ENCODE assay signal across 14 cellular contexts in the genomic region with DNA sequence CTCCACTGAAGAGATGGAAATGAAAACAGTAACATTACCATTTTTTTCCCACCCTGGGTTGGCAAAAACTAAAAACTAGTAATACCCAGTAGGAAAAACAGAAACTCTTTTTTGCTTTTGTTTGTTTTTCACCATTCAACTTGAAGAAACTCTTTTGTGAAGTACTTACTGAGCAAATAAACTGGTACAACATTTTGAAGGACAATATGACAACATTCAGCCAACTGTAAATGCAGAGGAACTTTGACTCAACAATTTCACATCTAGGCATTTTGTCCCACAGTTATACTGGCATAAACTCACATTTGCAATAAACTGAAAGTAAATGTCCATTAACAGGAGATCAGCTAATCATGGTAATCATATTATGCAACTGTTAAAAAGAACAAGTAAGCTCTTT.
A peak's percentile ranks its signal among the peaks of the same experiment; 100 is the strongest.
DNase-seq lines count a peak whose midpoint lies in the region; ATAC-seq and TF ChIP-seq lines count a peak whose summit lies in the region.
"Had no signal": no experiment of that assay in that cellular context is flagged by ENCODE, and none has a peak within 500 bp of the region (broad histone marks: within the 10 kb centered on the region; RNA-seq: fewer than 3 reads in every experiment).

No MANE protein-coding gene starts in this region.

- H3K4me3 Mint-ChIP-seq in stimulated activated naive CD8-positive, alpha-beta T cell treated with anti-CD3 and anti-CD28 coated beads, Interleukin-15, amount 100 ng/mL, for 72 hours = no peak overlapping the region
- H3K4me3 Mint-ChIP-seq: CD4-positive, alpha-beta T cell had no signal

- no peak for TF ChIP-seq POLR2A in heart left ventricle (IDR thresholded peaks at IDR 0.05)

- H3K9me3 ChIP-seq in HEK293 (ENCODE audit: control insufficient read depth, insufficient read depth, low read depth, low read length) (no peaks in the 10 kb centered on the region), heart left ventricle (no peaks in the 10 kb centered on the region)
- H3K9me3 ChIP-seq: BLaER1 treated with 17β-estradiol and CSF1 and Interleukin-3, amounts not matched to agents 10 nM and 100 nM had no signal

- no peaks in the 10 kb centered on the region for H3K9me3 Mint-ChIP-seq in stimulated activated naive CD8-positive, alpha-beta T cell treated with anti-CD3 and anti-CD28 coated beads, Interleukin-15, amount 100 ng/mL, for 72 hours
- H3K9me3 Mint-ChIP-seq: CD4-positive, alpha-beta T cell had no signal

- CTCF ChIA-PET in HEK293 (lab: Yijun Ruan, JAX) = no interaction called here

- intact Hi-C loops in heart left ventricle (cut with DNase I) = no loop called here

- H3K36me3 ChIP-seq in HEK293 (ENCODE audit: control insufficient read depth in 2 of 2, insufficient read depth in 1 of 2, low read length in 2 of 2) = peaks cover 0 to 5% of the 10 kb centered on the region in 2 experiments; a peak in 2 of 3 replicates
- H3K36me3 ChIP-seq in heart left ventricle = peaks cover 0 to 6% (median 0%) of the 10 kb centered on the region in 9 donors

- no peak overlapping the region for H3K4me3 ChIP-seq in HEK293 (ENCODE audit: low read depth, low read length)
- H3K4me3 ChIP-seq in fibroblast of villous mesenchyme (ENCODE audit: low read depth, low read length) = no peak overlapping the region
- no peak overlapping the region for H3K4me3 ChIP-seq in heart left ventricle
- H3K4me3 ChIP-seq: BLaER1 treated with 17β-estradiol and CSF1 and Interleukin-3, amounts not matched to agents 10 nM and 100 nM; GM23248 had no signal

- H3K27ac ChIP-seq in C4-2B (peak overlapping the region; percentile 75), HEK293 (ENCODE audit: extremely low read depth, low read depth, low read length) (no peak overlapping the region), heart left ventricle (no peak overlapping the region)
- H3K27ac ChIP-seq: BLaER1 treated with 17β-estradiol and CSF1 and Interleukin-3, amounts not matched to agents 10 nM and 100 nM; GM23248 had no signal

- H3K4me1 ChIP-seq in HEK293 (ENCODE audit: control insufficient read depth, insufficient read depth, low read length) = 0 out of 2 replicates have a peak, but pooled peaks cover 3% of the 10 kb centered on the region
- peaks cover 0 to 2% (median 0%) of the 10 kb centered on the region in 12 donors for H3K4me1 ChIP-seq in heart left ventricle

- H3K27me3 ChIP-seq in heart left ventricle = no peaks in the 10 kb centered on the region
- H3K27me3 ChIP-seq: BLaER1 treated with 17β-estradiol and CSF1 and Interleukin-3, amounts not matched to agents 10 nM and 100 nM had no signal

- no peak overlapping the region for H3K27ac Mint-ChIP-seq in stimulated activated naive CD8-positive, alpha-beta T cell treated with anti-CD3 and anti-CD28 coated beads, Interleukin-15, amount 100 ng/mL, for 72 hours
- H3K27ac Mint-ChIP-seq: CD4-positive, alpha-beta T cell had no signal

- peak; percentile 10 for DNase-seq in OCI-M1 (lab: John Stamatoyannopoulos, UW)
- peak; percentile 15 for DNase-seq in fibroblast of villous mesenchyme (ENCODE audit: low read depth)
- no peak for DNase-seq in heart left ventricle
- DNase-seq in stimulated activated naive CD8-positive, alpha-beta T cell treated with anti-CD3 and anti-CD28 coated beads, Interleukin-15, amount 100 ng/mL, for 72 hours = no peak
- DNase-seq: ACHN; CD4-positive, alpha-beta T cell; DND-41; GDM1; GM23248 had no signal

- H3K4me1 Mint-ChIP-seq in stimulated activated naive CD8-positive, alpha-beta T cell treated with anti-CD3 and anti-CD28 coated beads, Interleukin-15, amount 100 ng/mL, for 72 hours = peaks cover 28% of the 10 kb centered on the region

- POLR2A ChIA-PET in HEK293 (lab: Yijun Ruan, JAX) = no interaction called here

- no peak for ATAC-seq in GM19455 (IDR thresholded peaks at IDR 0.05; ENCODE audit: unreplicated experiment)
- ATAC-seq in heart left ventricle = no peak
- ATAC-seq in stimulated activated naive CD8-positive, alpha-beta T cell treated with anti-CD3 and anti-CD28 coated beads, Interleukin-15, amount 100 ng/mL, for 72 hours = no peak
- ATAC-seq: HCT116 had no signal

- no peaks in the 10 kb centered on the region for H3K27me3 Mint-ChIP-seq in stimulated activated naive CD8-positive, alpha-beta T cell treated with anti-CD3 and anti-CD28 coated beads, Interleukin-15, amount 100 ng/mL, for 72 hours
- H3K27me3 Mint-ChIP-seq: CD4-positive, alpha-beta T cell had no signal

- TF ChIP-seq CTCF in C4-2B (conservative IDR thresholded peaks at IDR 0.05) (no peak), HEK293 (tag by site-specific recombination; IDR thresholded peaks at IDR 0.05) (no peak), fibroblast of villous mesenchyme (IDR thresholded peaks at IDR 0.05; ENCODE audit: insufficient read depth, low read depth, low read length) (no peak), heart left ventricle (IDR thresholded peaks at IDR 0.05) (no peak)

TF ChIP-seq in HEK293, 187 proteins besides CTCF, POLR2A, EP300 and RAD21:
- TF ChIP-seq, protein P1, sequence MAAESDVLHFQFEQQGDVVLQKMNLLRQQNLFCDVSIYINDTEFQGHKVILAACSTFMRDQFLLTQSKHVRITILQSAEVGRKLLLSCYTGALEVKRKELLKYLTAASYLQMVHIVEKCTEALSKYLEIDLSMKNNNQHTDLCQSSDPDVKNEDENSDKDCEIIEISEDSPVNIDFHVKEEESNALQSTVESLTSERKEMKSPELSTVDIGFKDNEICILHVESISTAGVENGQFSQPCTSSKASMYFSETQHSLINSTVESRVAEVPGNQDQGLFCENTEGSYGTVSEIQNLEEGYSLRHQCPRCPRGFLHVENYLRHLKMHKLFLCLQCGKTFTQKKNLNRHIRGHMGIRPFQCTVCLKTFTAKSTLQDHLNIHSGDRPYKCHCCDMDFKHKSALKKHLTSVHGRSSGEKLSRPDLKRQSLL (tag by site-specific recombination; IDR thresholded peaks at IDR 0.05) = no peak
- TF ChIP-seq, protein P2, sequence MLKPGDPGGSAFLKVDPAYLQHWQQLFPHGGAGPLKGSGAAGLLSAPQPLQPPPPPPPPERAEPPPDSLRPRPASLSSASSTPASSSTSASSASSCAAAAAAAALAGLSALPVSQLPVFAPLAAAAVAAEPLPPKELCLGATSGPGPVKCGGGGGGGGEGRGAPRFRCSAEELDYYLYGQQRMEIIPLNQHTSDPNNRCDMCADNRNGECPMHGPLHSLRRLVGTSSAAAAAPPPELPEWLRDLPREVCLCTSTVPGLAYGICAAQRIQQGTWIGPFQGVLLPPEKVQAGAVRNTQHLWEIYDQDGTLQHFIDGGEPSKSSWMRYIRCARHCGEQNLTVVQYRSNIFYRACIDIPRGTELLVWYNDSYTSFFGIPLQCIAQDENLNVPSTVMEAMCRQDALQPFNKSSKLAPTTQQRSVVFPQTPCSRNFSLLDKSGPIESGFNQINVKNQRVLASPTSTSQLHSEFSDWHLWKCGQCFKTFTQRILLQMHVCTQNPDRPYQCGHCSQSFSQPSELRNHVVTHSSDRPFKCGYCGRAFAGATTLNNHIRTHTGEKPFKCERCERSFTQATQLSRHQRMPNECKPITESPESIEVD (tag by site-specific recombination; IDR thresholded peaks at IDR 0.05) = 0 out of 2 replicates have a peak, but pooled peaks have one; percentile 20
- TF ChIP-seq ZIC2 (tag by site-specific recombination; IDR thresholded peaks at IDR 0.05) = no peak
- TF ChIP-seq, protein P3, sequence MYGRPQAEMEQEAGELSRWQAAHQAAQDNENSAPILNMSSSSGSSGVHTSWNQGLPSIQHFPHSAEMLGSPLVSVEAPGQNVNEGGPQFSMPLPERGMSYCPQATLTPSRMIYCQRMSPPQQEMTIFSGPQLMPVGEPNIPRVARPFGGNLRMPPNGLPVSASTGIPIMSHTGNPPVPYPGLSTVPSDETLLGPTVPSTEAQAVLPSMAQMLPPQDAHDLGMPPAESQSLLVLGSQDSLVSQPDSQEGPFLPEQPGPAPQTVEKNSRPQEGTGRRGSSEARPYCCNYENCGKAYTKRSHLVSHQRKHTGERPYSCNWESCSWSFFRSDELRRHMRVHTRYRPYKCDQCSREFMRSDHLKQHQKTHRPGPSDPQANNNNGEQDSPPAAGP (tag by site-specific recombination; IDR thresholded peaks at IDR 0.05) = no peak
- TF ChIP-seq ZNF658 (tag by site-specific recombination; IDR thresholded peaks at IDR 0.05) = no peak

Comparison
In these comparisons a context has a peak if more than half of its experiments do, and no peak if none do; other contexts are left out.
1. DNase-seq: peak in OCI-M1 (single experiment) and fibroblast of villous mesenchyme (single experiment); none in heart left ventricle (0 of 5) and stimulated activated naive CD8-positive, alpha-beta T cell treated with anti-CD3 and anti-CD28 coated beads, Interleukin-15, amount 100 ng/mL, for 72 hours (0 of 2).